In genomic region chr14:101064121-101064661, GRCh38 we compare ENCODE assay signal across 21 cellular contexts.
A peak's percentile ranks its signal among the peaks of the same experiment; 100 is the strongest.
DNase-seq lines count a peak whose midpoint lies in the region; ATAC-seq and TF ChIP-seq lines count a peak whose summit lies in the region.
"Had no signal": no experiment of that assay in that cellular context is flagged by ENCODE, and none has a peak within 500 bp of the region (broad histone marks: within the 10 kb centered on the region; RNA-seq: fewer than 3 reads in every experiment).

No MANE protein-coding gene starts in this region.

- 84 to 91% (median 89%) methylated on average over 14 to 16 of the region's 16 CpGs for WGBS in spleen, 5 donors

- TF ChIP-seq POLR2A in spleen (IDR thresholded peaks at IDR 0.05) = no peak

- H3K27ac ChIP-seq in left lung = no peak overlapping the region
- no peak overlapping the region for H3K27ac ChIP-seq in spleen
- H3K27ac ChIP-seq: 22Rv1, C4-2B, HL-60, RWPE1 had no signal

- H3K36me3 Mint-ChIP-seq in activated T-cell treated with anti-CD3 and anti-CD28 coated beads, Interleukin-2, amount 50 U/mL, for 72 hours (ENCODE audit: insufficient read depth in 2 of 2) = no peaks in the 10 kb centered on the region
- H3K36me3 Mint-ChIP-seq in WTC11 = peaks cover 46% of the 10 kb centered on the region

- no peaks in the 10 kb centered on the region for H3K4me1 Mint-ChIP-seq in activated T-cell treated with anti-CD3 and anti-CD28 coated beads, Interleukin-2, amount 50 U/mL, for 72 hours (ENCODE audit: low read depth)
- no peaks in the 10 kb centered on the region for H3K4me1 Mint-ChIP-seq in WTC11

- H3K9me3 ChIP-seq in left lung = no peaks in the 10 kb centered on the region
- no peaks in the 10 kb centered on the region for H3K9me3 ChIP-seq in spleen
- H3K9me3 ChIP-seq: Caco-2 had no signal

- no peaks in the 10 kb centered on the region for H3K36me3 ChIP-seq in left lung
- H3K36me3 ChIP-seq in spleen = peaks cover 0 to 4% (median 0%) of the 10 kb centered on the region in 6 donors

- H3K4me1 ChIP-seq in left lung (no peaks in the 10 kb centered on the region), spleen (peaks cover 0 to 32% (median 12%) of the 10 kb centered on the region in 6 donors)
- H3K4me1 ChIP-seq: Caco-2 had no signal

- no peak overlapping the region for H3K27ac Mint-ChIP-seq in activated T-cell treated with anti-CD3 and anti-CD28 coated beads, Interleukin-2, amount 50 U/mL, for 72 hours
- no peak overlapping the region for H3K27ac Mint-ChIP-seq in WTC11

- intact Hi-C loops in left lung (cut with DNase I) (no loop called here), spleen (cut with DNase I; ENCODE audit: low total_unique reads) (no loop called here)

- no peaks in the 10 kb centered on the region for H3K27me3 Mint-ChIP-seq in activated T-cell treated with anti-CD3 and anti-CD28 coated beads, Interleukin-2, amount 50 U/mL, for 72 hours (ENCODE audit: low read depth)
- no peaks in the 10 kb centered on the region; the same call in 1 of the 2 replicates for H3K27me3 Mint-ChIP-seq in WTC11 (ENCODE audit: low read depth)

- CTCF ChIA-PET in WTC11 (lab: Charles Lee) = interaction anchor here (0.6 to 1.0 kb wide), 3 partner anchors 158 to 161 kb away, joined by 3 to 5 read pairs (median 4); no protein-coding TSS in a partner anchor

- peak; percentile 14 for DNase-seq in activated T-cell treated with anti-CD3 and anti-CD28 coated beads, Interleukin-2, amount 50 U/mL, for 1 hour
- DNase-seq in activated T-cell treated with anti-CD3 and anti-CD28 coated beads, Interleukin-2, amount 50 U/mL, for 72 hours = no peak
- DNase-seq in WTC11 (ENCODE audit: low spot score) = no peak
- DNase-seq in left lung = peak; percentile 18 to 61
- DNase-seq in spleen = peak; percentile 65
- no peak for DNase-seq in NCI-H2107 treated with DMSO at 0.1 percent for 48 hours (lab: John Stamatoyannopoulos, UW; ENCODE audit: unreplicated experiment)
- DNase-seq: DMS53, NCI-H1048, NCI-H146, NCI-H2107, NCI-H345, NCI-H526 treated with DMSO at 0.1 percent for 48 hours had no signal

- H3K4me3 Mint-ChIP-seq in activated T-cell treated with anti-CD3 and anti-CD28 coated beads, Interleukin-2, amount 50 U/mL, for 72 hours = no peak overlapping the region
- H3K4me3 Mint-ChIP-seq in WTC11 = no peak overlapping the region

- TF ChIP-seq CTCF in WTC11 (IDR thresholded peaks at IDR 0.05) (no peak), left lung (IDR thresholded peaks at IDR 0.05) (no peak), spleen (IDR thresholded peaks at IDR 0.05 in 8 of 11, conservative IDR thresholded peaks at IDR 0.05 in 3 of 11) (no peak)

- POLR2A ChIA-PET in WTC11 (lab: Charles Lee) = no interaction called here

- peaks cover 0 to 17% of the 10 kb centered on the region in 2 donors for H3K27me3 ChIP-seq in left lung
- peaks cover 0 to 10% (median 0%) of the 10 kb centered on the region in 7 donors for H3K27me3 ChIP-seq in spleen (replicated peaks in 1 of 7)

- no peak for ATAC-seq in activated T-cell treated with anti-CD3 and anti-CD28 coated beads, Interleukin-2, amount 50 U/mL, for 72 hours (replicated peaks in 1 of 2)
- ATAC-seq in WTC11 = peak; percentile 41; the same call in 1 of the 2 replicates
- no peak for ATAC-seq in left lung
- no peak for ATAC-seq in GM18858 (IDR thresholded peaks at IDR 0.05; ENCODE audit: unreplicated experiment)
- no peak for ATAC-seq in GM18861 (IDR thresholded peaks at IDR 0.05; ENCODE audit: unreplicated experiment)
- ATAC-seq: GM12878, K562 had no signal

- H3K4me3 ChIP-seq in left lung (no peak overlapping the region), spleen (no peak overlapping the region)
- H3K4me3 ChIP-seq: GM12878, K562 had no signal

- H3K9me3 Mint-ChIP-seq in activated T-cell treated with anti-CD3 and anti-CD28 coated beads, Interleukin-2, amount 50 U/mL, for 72 hours = peaks cover 0 to 3% of the 10 kb centered on the region in 2 donors
- H3K9me3 Mint-ChIP-seq in WTC11 = peaks cover 6% of the 10 kb centered on the region; the same call in 1 of the 2 replicates

TF ChIP-seq in WTC11, 78 proteins besides CTCF, POLR2A, EP300 and RAD21:
- no peak for TF ChIP-seq ZNF317 (CRISPR knock-in tag; IDR thresholded peaks at IDR 0.05; ENCODE audit: borderline replicate concordance, low read depth)
- no peak for TF ChIP-seq CREM (CRISPR knock-in tag; IDR thresholded peaks at IDR 0.05)
- no peak for TF ChIP-seq ZNF219 (CRISPR knock-in tag; IDR thresholded peaks at IDR 0.05; ENCODE audit: borderline replicate concordance)
- no peak for TF ChIP-seq ATF6 (CRISPR knock-in tag; IDR thresholded peaks at IDR 0.05)
- TF ChIP-seq CREB1 (CRISPR knock-in tag; IDR thresholded peaks at IDR 0.05) = no peak
- TF ChIP-seq RELA (CRISPR knock-in tag; IDR thresholded peaks at IDR 0.05; ENCODE audit: borderline replicate concordance) = no peak
- no peak for TF ChIP-seq ZNF263 (CRISPR knock-in tag; IDR thresholded peaks at IDR 0.05; ENCODE audit: low read depth)
- no peak for TF ChIP-seq ZNF512 (CRISPR knock-in tag; IDR thresholded peaks at IDR 0.05; ENCODE audit: borderline replicate concordance)
- no peak for TF ChIP-seq NR2C2 (CRISPR knock-in tag; IDR thresholded peaks at IDR 0.05)
- TF ChIP-seq, protein P1, sequence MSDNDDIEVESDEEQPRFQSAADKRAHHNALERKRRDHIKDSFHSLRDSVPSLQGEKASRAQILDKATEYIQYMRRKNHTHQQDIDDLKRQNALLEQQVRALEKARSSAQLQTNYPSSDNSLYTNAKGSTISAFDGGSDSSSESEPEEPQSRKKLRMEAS (CRISPR knock-in tag; IDR thresholded peaks at IDR 0.05) = no peak
- no peak for TF ChIP-seq NR1H2 (CRISPR knock-in tag; IDR thresholded peaks at IDR 0.05)
- no peak for TF ChIP-seq ERG (CRISPR knock-in tag; IDR thresholded peaks at IDR 0.05)

Comparison
In these comparisons a context has a peak if more than half of its experiments do, and no peak if none do; other contexts are left out.
1. DNase-seq: peak in activated T-cell treated with anti-CD3 and anti-CD28 coated beads, Interleukin-2, amount 50 U/mL, for 1 hour (single experiment), left lung (2 of 2) and spleen (single experiment); none in activated T-cell treated with anti-CD3 and anti-CD28 coated beads, Interleukin-2, amount 50 U/mL, for 72 hours (0 of 2), WTC11 (single experiment) and NCI-H2107 treated with DMSO at 0.1 percent for 48 hours (single experiment).